22 cellular contexts compared by ENCODE assay signal in the genomic region with DNA sequence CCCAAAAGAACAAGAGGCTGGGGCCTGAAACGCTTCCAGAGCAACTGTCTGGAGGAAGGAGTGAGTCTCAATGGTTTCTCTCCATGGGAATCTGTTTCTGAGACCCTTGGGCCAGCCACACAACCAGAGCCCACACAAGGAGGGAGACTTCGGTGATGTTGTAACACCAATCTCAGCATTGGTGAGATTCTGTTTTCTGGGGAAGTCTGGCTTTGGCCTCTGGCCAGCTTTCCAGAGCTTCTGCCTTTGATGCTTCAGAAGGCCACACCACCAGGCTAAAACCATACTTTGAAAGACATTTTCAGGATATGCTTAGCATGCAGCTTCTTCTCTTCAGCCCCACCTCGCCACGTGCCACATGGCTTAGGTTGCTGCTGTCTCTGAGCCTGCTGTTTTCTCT. TPM values are rescaled to one million over a fixed set of nuclear protein-coding genes. Genes with fewer than 3 reads are reported as not detected.
A peak's percentile ranks its signal among the peaks of the same experiment; 100 is the strongest.
DNase-seq lines count a peak whose midpoint lies in the region; ATAC-seq and TF ChIP-seq lines count a peak whose summit lies in the region.
"Had no signal": no experiment of that assay in that cellular context is flagged by ENCODE, and none has a peak within 500 bp of the region (broad histone marks: within the 10 kb centered on the region; RNA-seq: fewer than 3 reads in every experiment).

No MANE protein-coding gene starts in this region.

- peak; percentile 47 for DNase-seq in Right ventricle myocardium superior
- no peak for DNase-seq in cardiac septum (ENCODE audit: low spot score)
- peak; percentile 28 for DNase-seq in MV-4-11 (lab: John Stamatoyannopoulos, UW)
- peak; percentile 43 for DNase-seq in pons (ENCODE audit: low spot score)
- no peak for DNase-seq in brain microvascular endothelial cell
- DNase-seq: DMS53, GDM1, GOT3, HCEC 1CT, NCI-H1417, NCI-H1694 treated with DMSO at 0.1 percent for 48 hours, NCI-H446, NCI-H69 had no signal

- peaks cover 5% of the 10 kb centered on the region for H3K9me3 Mint-ChIP-seq in dendritic cell treated with granulocyte-macrophage colony-stimulating factor and Interleukin-4, amounts not matched to agents 40 ng/mL and 50 ng/mL, for 4 days

- H3K27ac ChIP-seq in brain microvascular endothelial cell = no peak overlapping the region
- H3K27ac ChIP-seq: A549, KMS-11, SJSA1 had no signal

- intact Hi-C loops in Right ventricle myocardium superior (cut with DNase I) = no loop called here
- intact Hi-C loops in cardiac septum (cut with DNase I) = no loop called here
- intact Hi-C loops in dendritic cell treated with granulocyte-macrophage colony-stimulating factor and Interleukin-4, amounts not matched to agents 40 ng/mL and 50 ng/mL, for 4 days (cut with micrococcal nuclease) = loop anchor here (5.0 kb wide), 1 partner anchor 72 kb away; no protein-coding TSS in a partner anchor

- H3K36me3 Mint-ChIP-seq in dendritic cell treated with granulocyte-macrophage colony-stimulating factor and Interleukin-4, amounts not matched to agents 40 ng/mL and 50 ng/mL, for 4 days (ENCODE audit: low read depth) = peaks cover 25% of the 10 kb centered on the region
- H3K36me3 Mint-ChIP-seq: CD14-positive monocyte had no signal

- in situ Hi-C loops in brain microvascular endothelial cell (cut with HindIII; ENCODE audit: low pct_ligation_motif_present, low sequenced_read_pairs) = loop anchor here (25.0 kb wide), 1 partner anchor 438 kb away; no protein-coding TSS in a partner anchor

- TF ChIP-seq CTCF in brain microvascular endothelial cell (IDR thresholded peaks at IDR 0.05; ENCODE audit: low read depth, low read length, missing control alignments) = no peak

- peak overlapping the region; percentile 78 for H3K27ac Mint-ChIP-seq in dendritic cell treated with granulocyte-macrophage colony-stimulating factor and Interleukin-4, amounts not matched to agents 40 ng/mL and 50 ng/mL, for 4 days
- H3K27ac Mint-ChIP-seq: B cell had no signal

- H3K4me3 ChIP-seq in brain microvascular endothelial cell (ENCODE audit: low read depth, low read length) = no peak overlapping the region
- H3K4me3 ChIP-seq: A549, SJSA1 had no signal

- H3K27me3 Mint-ChIP-seq in dendritic cell treated with granulocyte-macrophage colony-stimulating factor and Interleukin-4, amounts not matched to agents 40 ng/mL and 50 ng/mL, for 4 days = no peaks in the 10 kb centered on the region
- H3K27me3 Mint-ChIP-seq: B cell had no signal

- H3K4me1 Mint-ChIP-seq in dendritic cell treated with granulocyte-macrophage colony-stimulating factor and Interleukin-4, amounts not matched to agents 40 ng/mL and 50 ng/mL, for 4 days (ENCODE audit: low read depth) = peaks cover 54% of the 10 kb centered on the region

- no peak overlapping the region for H3K4me3 Mint-ChIP-seq in dendritic cell treated with granulocyte-macrophage colony-stimulating factor and Interleukin-4, amounts not matched to agents 40 ng/mL and 50 ng/mL, for 4 days
- H3K4me3 Mint-ChIP-seq: B cell, CD14-positive monocyte had no signal

- no peaks in the 10 kb centered on the region for H3K36me3 ChIP-seq in brain microvascular endothelial cell (replicated peaks)

- no peaks in the 10 kb centered on the region for H3K27me3 ChIP-seq in brain microvascular endothelial cell (replicated peaks)
- H3K27me3 ChIP-seq: SJSA1 had no signal

- ATAC-seq in Right ventricle myocardium superior (ENCODE audit: poor library complexity) = no peak
- ATAC-seq in esophagus mucosa = no peak
- no peak for ATAC-seq in GM18867 (IDR thresholded peaks at IDR 0.05; ENCODE audit: unreplicated experiment)
- ATAC-seq: A549, Panc1 had no signal

RNA-seq across cellular contexts. Expression of a gene that starts 3.6 kb away (rescaled TPM):
- total RNA-seq in Right ventricle myocardium superior (16.9 TPM), cardiac septum (19.3 TPM), esophagus mucosa (10.4 TPM)

RNA-seq across cellular contexts. Expression of a gene that starts 26.0 kb away (rescaled TPM):
- total RNA-seq in Right ventricle myocardium superior (21.0 TPM), cardiac septum (19.7 TPM), esophagus mucosa (28.4 TPM)

Comparison
In these comparisons a context has a peak if more than half of its experiments do, and no peak if none do; other contexts are left out.
1. DNase-seq: peak in Right ventricle myocardium superior (single experiment), MV-4-11 (single experiment) and pons (single experiment); none in cardiac septum (single experiment) and brain microvascular endothelial cell (single experiment).